Comparison of ENCODE assay signal across 25 cellular contexts in genomic region chr3:45135959-45136358, GRCh38. TPM values are rescaled to one million over a fixed set of nuclear protein-coding genes. Genes with fewer than 3 reads are reported as not detected.
DNase-seq lines count a peak whose midpoint lies in the region; ATAC-seq and TF ChIP-seq lines count a peak whose summit lies in the region.
"Had no signal": no experiment of that assay in that cellular context is flagged by ENCODE, and none has a peak within 500 bp of the region (broad histone marks: within the 10 kb centered on the region; RNA-seq: fewer than 3 reads in every experiment).

No MANE protein-coding gene starts in this region.

- H3K4me1 Mint-ChIP-seq in nephron: peaks cover 21% of the 10 kb centered on the region
- H3K4me1 Mint-ChIP-seq: activated naive CD4-positive, alpha-beta T cell treated with anti-CD3 and anti-CD28 coated beads, Interleukin-2, amount 10 ng/mL, durations not matched to agents 7 days and 5 days; stimulated activated naive CD8-positive, alpha-beta T cell treated with anti-CD3 and anti-CD28 coated beads, Interleukin-15, amount 100 ng/mL, for 72 hours; T-helper 17 cell had no signal

- H3K4me1 ChIP-seq in PC-9 (replicated peaks; ENCODE audit: insufficient read depth) (peaks cover 84% of the 10 kb centered on the region), fibroblast of lung (ENCODE audit: control insufficient read depth, extremely low read depth, insufficient read depth, low read length) (peaks cover 35% of the 10 kb centered on the region), thyroid gland (peaks cover 0 to 19% of the 10 kb centered on the region in 2 donors)

- H4K20me1 ChIP-seq in PC-9 (ENCODE audit: insufficient read depth) (0 out of 2 replicates have a peak, but pooled peaks cover 1% of the 10 kb centered on the region), fibroblast of lung (ENCODE audit: control insufficient read depth, extremely low read depth, insufficient read depth, low read length) (no peaks in the 10 kb centered on the region)

- no peaks in the 10 kb centered on the region for H3K36me3 Mint-ChIP-seq in nephron (ENCODE audit: low read depth)
- H3K36me3 Mint-ChIP-seq: activated naive CD4-positive, alpha-beta T cell treated with anti-CD3 and anti-CD28 coated beads, Interleukin-2, amount 10 ng/mL, durations not matched to agents 7 days and 5 days had no signal

- no peak overlapping the region for H3K9ac ChIP-seq in fibroblast of lung (ENCODE audit: insufficient read depth, low read length)
- H3K9ac ChIP-seq: KMS-11 had no signal

- no peak overlapping the region for H3K4me3 Mint-ChIP-seq in nephron
- H3K4me3 Mint-ChIP-seq: activated naive CD4-positive, alpha-beta T cell treated with anti-CD3 and anti-CD28 coated beads, Interleukin-2, amount 10 ng/mL, durations not matched to agents 7 days and 5 days; stimulated activated naive CD8-positive, alpha-beta T cell treated with anti-CD3 and anti-CD28 coated beads, Interleukin-15, amount 100 ng/mL, for 72 hours; T-helper 17 cell had no signal

- CTCF ChIA-PET in PC-9 (lab: Charles Lee): no interaction called here

- H3K27me3 Mint-ChIP-seq in nephron (ENCODE audit: low read depth): no peaks in the 10 kb centered on the region

- peak overlapping the region; percentile 94 for H3K27ac ChIP-seq in PC-9
- H3K27ac ChIP-seq in fibroblast of lung (ENCODE audit: insufficient read depth, low read length): peak overlapping the region; percentile 93
- H3K27ac ChIP-seq in thyroid gland: no peak overlapping the region
- H3K27ac ChIP-seq: C4-2B, gastrocnemius medialis, KMS-11 had no signal

- no TSS peak for BruUV-seq in PC-9 (replicated peaks; lab: Mats Ljungman, UMichigan)

- H3K4me3 ChIP-seq in PC-9 (no peak overlapping the region), fibroblast of lung (replicated peaks in 1 of 4; ENCODE audit: control extremely low read depth in 1 of 4, insufficient read depth in 1 of 4, low read depth in 3 of 4, low read length in 4 of 4) (no peak overlapping the region), thyroid gland (replicated peaks in 1 of 3) (no peak overlapping the region)
- H3K4me3 ChIP-seq: dorsolateral prefrontal cortex, gastrocnemius medialis, lung, transverse colon had no signal

- POLR2A ChIA-PET in PC-9 (lab: Charles Lee; ENCODE audit: unreplicated experiment): interaction anchor here (0.6 kb wide), 1 partner anchor 359 kb away, joined by 5 read pairs; no protein-coding TSS in a partner anchor

- H3K9me2 ChIP-seq in PC-9 (ENCODE audit: insufficient read depth): no peaks in the 10 kb centered on the region

- peaks cover 77% of the 10 kb centered on the region for H3F3A ChIP-seq in PC-9 (ENCODE audit: insufficient read depth, low read depth)

- H3K27me3 ChIP-seq in PC-9 (ENCODE audit: insufficient read depth, low read depth) (no peaks in the 10 kb centered on the region), fibroblast of lung (ENCODE audit: control insufficient read depth, insufficient read depth, low read length) (no peaks in the 10 kb centered on the region), thyroid gland (no peaks in the 10 kb centered on the region)
- H3K27me3 ChIP-seq: gastrocnemius medialis, transverse colon had no signal

- H2AFZ ChIP-seq in PC-9: no peak overlapping the region
- no peak overlapping the region for H2AFZ ChIP-seq in fibroblast of lung (ENCODE audit: low read length)

- no peak for TF ChIP-seq POLR2A in thyroid gland (IDR thresholded peaks at IDR 0.05)

- DNase-seq in Ammon's horn (ENCODE audit: low spot score): peak; percentile 36
- DNase-seq in PC-9: no peak
- peak; percentile 25 to 38 for DNase-seq in fibroblast of lung (ENCODE audit: low read depth in 2 of 2)
- DNase-seq in thyroid gland: no peak
- DNase-seq in RKO (ENCODE audit: low spot score): no peak
- DNase-seq in EL: no peak
- DNase-seq: activated CD4-positive, alpha-beta T cell treated with anti-CD3 and anti-CD28 coated beads for 4 hours; activated naive CD4-positive, alpha-beta T cell treated with anti-CD3 and anti-CD28 coated beads, Interleukin-2, amount 10 ng/mL, durations not matched to agents 7 days and 5 days; central memory CD4-positive, alpha-beta T cell; dorsolateral prefrontal cortex; gastrocnemius medialis; hypothalamus; NCI-H1694; NCI-H2171 treated with DMSO at 0.1 percent for 48 hours; NCI-H524 treated with DMSO at 0.1 percent for 48 hours; SIG-M5; stimulated activated CD4-positive, alpha-beta T cell treated with anti-CD3 and anti-CD28 coated beads, Interleukin-12 subunit alpha, Interleukin-12 subunit beta, amount 100 ng/mL, for 4 hours; stimulated activated naive CD8-positive, alpha-beta T cell treated with anti-CD3 and anti-CD28 coated beads, Interleukin-15, amount 100 ng/mL, for 72 hours; T-helper 17 cell; transverse colon had no signal

- 77 to 80% methylated on average over 1 of the region's 1 CpG for WGBS in thyroid gland, 2 donors

- peak overlapping the region; percentile 16 to 57 (median 51) for H3K27ac Mint-ChIP-seq in nephron
- H3K27ac Mint-ChIP-seq: activated naive CD4-positive, alpha-beta T cell treated with anti-CD3 and anti-CD28 coated beads, Interleukin-2, amount 10 ng/mL, durations not matched to agents 7 days and 5 days; stimulated activated naive CD8-positive, alpha-beta T cell treated with anti-CD3 and anti-CD28 coated beads, Interleukin-15, amount 100 ng/mL, for 72 hours; T-helper 17 cell had no signal

- H3K9me3 Mint-ChIP-seq in nephron: peaks cover 4% of the 10 kb centered on the region
- H3K9me3 Mint-ChIP-seq: activated naive CD4-positive, alpha-beta T cell treated with anti-CD3 and anti-CD28 coated beads, Interleukin-2, amount 10 ng/mL, durations not matched to agents 7 days and 5 days; stimulated activated naive CD8-positive, alpha-beta T cell treated with anti-CD3 and anti-CD28 coated beads, Interleukin-15, amount 100 ng/mL, for 72 hours had no signal

- intact Hi-C loops in PC-9 (cut with micrococcal nuclease; ENCODE audit: unreplicated experiment) (loop anchor here (5.0 kb wide), 1 partner anchor 44 kb away; no protein-coding TSS in a partner anchor), thyroid gland (cut with DNase I) (no loop called here)

- H3K4me2 ChIP-seq in PC-9 (no peak overlapping the region), fibroblast of lung (ENCODE audit: extremely low read depth, insufficient read depth, low read length) (no peak overlapping the region)
- H3K4me2 ChIP-seq: KMS-11 had no signal

- H3K36me3 ChIP-seq in PC-9 (ENCODE audit: low read depth): peaks cover 42% of the 10 kb centered on the region
- no peaks in the 10 kb centered on the region for H3K36me3 ChIP-seq in fibroblast of lung (ENCODE audit: control insufficient read depth, insufficient read depth, low read length)
- no peaks in the 10 kb centered on the region for H3K36me3 ChIP-seq in thyroid gland
- H3K36me3 ChIP-seq: gastrocnemius medialis, transverse colon had no signal

- no peak for TF ChIP-seq CTCF in PC-9 (conservative IDR thresholded peaks at IDR 0.05)
- no peak for TF ChIP-seq CTCF in fibroblast of lung (conservative IDR thresholded peaks at IDR 0.05 in 1 of 2, IDR thresholded peaks at IDR 0.05 in 1 of 2; ENCODE audit: low read depth in 1 of 2, low read length in 2 of 2)
- TF ChIP-seq CTCF in nephron (IDR thresholded peaks at IDR 0.05; ENCODE audit: unreplicated experiment in 3 of 3): no peak
- no peak for TF ChIP-seq CTCF in thyroid gland (IDR thresholded peaks at IDR 0.05)

- no peak for ATAC-seq in HG02852 (IDR thresholded peaks at IDR 0.05; ENCODE audit: unreplicated experiment)
- ATAC-seq: gastrocnemius medialis; stimulated activated naive CD8-positive, alpha-beta T cell treated with anti-CD3 and anti-CD28 coated beads, Interleukin-15, amount 100 ng/mL, for 72 hours; T-helper 17 cell had no signal

- H3K9me3 ChIP-seq in PC-9 (ENCODE audit: insufficient read depth, low read depth) (no peaks in the 10 kb centered on the region), fibroblast of lung (ENCODE audit: control insufficient read depth, insufficient read depth, low read depth, low read length) (no peaks in the 10 kb centered on the region), thyroid gland (no peaks in the 10 kb centered on the region)
- H3K9me3 ChIP-seq: gastrocnemius medialis, transverse colon had no signal

- H3K79me2 ChIP-seq in PC-9 (ENCODE audit: low read depth): peaks cover 94% of the 10 kb centered on the region
- peaks cover 56% of the 10 kb centered on the region for H3K79me2 ChIP-seq in fibroblast of lung (ENCODE audit: control insufficient read depth, insufficient read depth, low read length)

RNA-seq across cellular contexts. Expression of gene CDCP1, which starts 10.2 kb away (rescaled TPM):
- total RNA-seq in PC-9 (2021) (75.7 and 85.0 TPM in 2 replicates), fibroblast of lung (16.9 and 56.1 TPM in 2 replicates), thyroid gland (10 to 100 TPM; 14.7 to 35.9 (median 24.2) TPM)
- polyA plus RNA-seq in fibroblast of lung: 25.6 and 59.1 TPM in 2 replicates
- polyA plus RNA-seq in fibroblast of lung (2012): 23.2 and 42.4 TPM in 2 replicates
- polyA minus RNA-seq in fibroblast of lung (ENCODE audit: low replicate concordance): 101 and 225 TPM in 2 replicates

Comparison
In these comparisons a context has a peak if more than half of its experiments do, and no peak if none do; other contexts are left out.
1. DNase-seq: peak in Ammon's horn (single experiment) and fibroblast of lung (2 of 2); none in PC-9 (0 of 2), thyroid gland (0 of 2), RKO (single experiment) and EL (single experiment).
2. H3K27ac ChIP-seq: peak in PC-9 (single experiment) and fibroblast of lung (single experiment); none in thyroid gland (0 of 3).